ENCODE assay signal across 2 cellular contexts in genomic region chr4:6641971-6642320, GRCh38.
TF ChIP-seq lines count a peak whose summit lies in the region.

No MANE protein-coding gene starts in this region.

TF ChIP-seq in endothelial cell of umbilical vein, 7 proteins besides CTCF, POLR2A, EP300 and RAD21 (continued from another document):
- no peak for TF ChIP-seq EZH2 (IDR thresholded peaks at IDR 0.05; ENCODE audit: borderline replicate concordance, low read depth, low read length, severe bottlenecking)

TF ChIP-seq in GM12891, 5 proteins besides CTCF, POLR2A, EP300 and RAD21 (continued from another document):
- TF ChIP-seq POLR2AphosphoS5 (IDR thresholded peaks at IDR 0.05; ENCODE audit: low read depth, low read length) (no peak), TAF1 (IDR thresholded peaks at IDR 0.05; ENCODE audit: low read depth, low read length) (no peak), SPI1 (IDR thresholded peaks at IDR 0.05; ENCODE audit: low read depth, low read length) (no peak)
TF ChIP-seq in GM12891: peak in this region for 0.
